ENCODE assay signal across 13 cellular contexts in the genomic region with DNA sequence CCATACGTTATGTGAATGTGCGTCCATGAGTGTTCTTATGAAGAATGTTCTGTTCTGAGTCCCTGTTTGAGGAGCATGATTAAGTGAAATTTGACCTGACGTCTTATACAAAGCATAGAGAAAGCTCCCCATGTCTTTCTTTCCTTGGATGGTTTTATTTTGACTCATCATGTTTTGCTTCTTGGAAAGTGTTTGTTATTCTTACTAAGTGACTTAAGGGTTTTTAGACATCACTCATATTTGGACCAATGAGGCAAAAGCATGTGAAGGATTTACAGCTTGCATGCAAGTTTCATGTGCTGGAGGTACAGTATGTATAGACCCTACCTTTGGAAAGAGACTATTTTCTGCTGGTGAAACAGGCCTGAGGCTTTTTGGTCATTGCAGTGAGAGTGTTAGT. TPM values are rescaled to one million over a fixed set of nuclear protein-coding genes. Genes with fewer than 3 reads are reported as not detected.
DNase-seq lines count a peak whose midpoint lies in the region; ATAC-seq and TF ChIP-seq lines count a peak whose summit lies in the region.
"Had no signal": no experiment of that assay in that cellular context is flagged by ENCODE, and none has a peak within 500 bp of the region (broad histone marks: within the 10 kb centered on the region; RNA-seq: fewer than 3 reads in every experiment).

No MANE protein-coding gene starts in this region.

- in situ Hi-C loops in brain microvascular endothelial cell (cut with HindIII; ENCODE audit: low pct_ligation_motif_present, low sequenced_read_pairs), result no loop called here

- H3K4me2 ChIP-seq in mesenchymal stem cell (ENCODE audit: low read length, poor library complexity, severe bottlenecking), result no peak overlapping the region

- WGBS in mesenchymal stem cell, result 0% methylated on average over 2 of the region's 3 CpGs

- no peak overlapping the region for H2BK12ac ChIP-seq in mesenchymal stem cell (ENCODE audit: low read length in 2 of 2)

- no peak overlapping the region for H2AFZ ChIP-seq in mesenchymal stem cell (ENCODE audit: low read depth, low read length)

- TF ChIP-seq CTCF in AG10803 (conservative IDR thresholded peaks at IDR 0.05; ENCODE audit: low read length), result no peak
- TF ChIP-seq CTCF in brain microvascular endothelial cell (IDR thresholded peaks at IDR 0.05; ENCODE audit: low read depth, low read length, missing control alignments), result no peak

- peak; percentile 62 for DNase-seq in AG10803 (ENCODE audit: low read depth)
- DNase-seq in HT1080 (ENCODE audit: low read depth), result peak; percentile 88
- DNase-seq in brain microvascular endothelial cell, result peak; percentile 74
- peak; percentile 84 for DNase-seq in mesenchymal stem cell
- DNase-seq in stimulated activated naive CD4-positive, alpha-beta T cell (lab: John Stamatoyannopoulos, UW), result no peak
- DNase-seq in RPMI8226, result no peak
- DNase-seq in activated naive CD4-positive, alpha-beta T cell treated with anti-CD3 and anti-CD28 coated beads, Interleukin-2, amount 50 U/mL, for 16 hours, result no peak
- DNase-seq: body of pancreas, gastrocnemius medialis, NCI-H2029 had no signal

- no peaks in the 10 kb centered on the region for H3K79me1 ChIP-seq in mesenchymal stem cell (replicated peaks; ENCODE audit: low read length, poor library complexity, severe bottlenecking)

- H3K4me3 ChIP-seq in AG10803 (ENCODE audit: low read length) (no peak overlapping the region), brain microvascular endothelial cell (ENCODE audit: low read depth, low read length) (no peak overlapping the region), mesenchymal stem cell (ENCODE audit: insufficient read depth in 1 of 2, low read depth in 1 of 2, low read length in 2 of 2) (no peak overlapping the region)
- H3K4me3 ChIP-seq: body of pancreas, gastrocnemius medialis, prostate gland, tibial nerve had no signal

- H4K8ac ChIP-seq in mesenchymal stem cell (ENCODE audit: low read length), result no peak overlapping the region

- H3K23ac ChIP-seq in mesenchymal stem cell (ENCODE audit: low read length in 2 of 2), result no peak overlapping the region

- no peak for ATAC-seq in esophagus mucosa
- ATAC-seq: body of pancreas, gastrocnemius medialis had no signal

- H3K18ac ChIP-seq in mesenchymal stem cell (ENCODE audit: low read depth in 1 of 2, low read length in 2 of 2), result no peak overlapping the region

- no peak overlapping the region for H3K9ac ChIP-seq in mesenchymal stem cell (ENCODE audit: low read length)

- no peak overlapping the region for H2BK15ac ChIP-seq in mesenchymal stem cell (ENCODE audit: low read depth, poor library complexity, severe bottlenecking)

- no peak overlapping the region for H2BK120ac ChIP-seq in mesenchymal stem cell (ENCODE audit: low read depth, low read length)

- no peak overlapping the region for H2AK5ac ChIP-seq in mesenchymal stem cell (ENCODE audit: low read length, severe bottlenecking)

- no peaks in the 10 kb centered on the region for H3K36me3 ChIP-seq in brain microvascular endothelial cell (replicated peaks)
- no peaks in the 10 kb centered on the region for H3K36me3 ChIP-seq in mesenchymal stem cell (ENCODE audit: control insufficient read depth in 1 of 2, insufficient read depth in 2 of 2, low read depth in 1 of 2, low read length in 2 of 2)
- H3K36me3 ChIP-seq: gastrocnemius medialis, prostate gland, tibial nerve had no signal

- peak overlapping the region; percentile 76 for H3K27ac ChIP-seq in brain microvascular endothelial cell
- H3K27ac ChIP-seq in mesenchymal stem cell (ENCODE audit: low read length, poor library complexity, severe bottlenecking), result no peak overlapping the region
- H3K27ac ChIP-seq: body of pancreas, gastrocnemius medialis, prostate gland had no signal

- H3K14ac ChIP-seq in mesenchymal stem cell (ENCODE audit: low read length in 2 of 2), result no peak overlapping the region

- no peaks in the 10 kb centered on the region for H3K9me3 ChIP-seq in mesenchymal stem cell (ENCODE audit: control insufficient read depth, low read length)
- H3K9me3 ChIP-seq: body of pancreas, gastrocnemius medialis, prostate gland, tibial nerve had no signal

- no peak overlapping the region for H4K91ac ChIP-seq in mesenchymal stem cell (ENCODE audit: low read length)

- H3K27me3 ChIP-seq in brain microvascular endothelial cell (replicated peaks) (no peaks in the 10 kb centered on the region), mesenchymal stem cell (ENCODE audit: control insufficient read depth in 1 of 2, insufficient read depth in 1 of 2, low read length in 2 of 2) (no peaks in the 10 kb centered on the region)
- H3K27me3 ChIP-seq: body of pancreas, gastrocnemius medialis, tibial nerve had no signal

- no peaks in the 10 kb centered on the region for H3K4me1 ChIP-seq in mesenchymal stem cell (ENCODE audit: control insufficient read depth, insufficient read depth, low read depth, low read length)
- H3K4me1 ChIP-seq: body of pancreas, gastrocnemius medialis, prostate gland had no signal

- no peak overlapping the region for H2BK5ac ChIP-seq in mesenchymal stem cell (ENCODE audit: low read depth, low read length, poor library complexity, severe bottlenecking)

- H3K4ac ChIP-seq in mesenchymal stem cell (ENCODE audit: low read depth in 1 of 2, low read length in 2 of 2), result no peak overlapping the region

RNA-seq across cellular contexts. Expression of a gene that starts 33.5 kb away (rescaled TPM):
- 13.1 and 15.5 TPM in 2 replicates for total RNA-seq in HT1080 (2014; rRNA removed; shearing (Covaris generic))
- polyA plus RNA-seq in HT1080 (2015; cell fraction: cytosol; rRNA removed), result 11.4 and 13.0 TPM in 2 replicates
- 15.5 and 17.5 TPM in 2 replicates for polyA plus RNA-seq in HT1080 (2015; cell fraction: nucleus; rRNA removed)
- 62.5 TPM for polyA plus RNA-seq in mesenchymal stem cell (2013, experiment 1 of 2)
- polyA plus RNA-seq in mesenchymal stem cell (2013, experiment 2 of 2), result 60.2 TPM
- total RNA-seq in esophagus mucosa, result 6.5 TPM

Comparison
In these comparisons a context has a peak if more than half of its experiments do, and no peak if none do; other contexts are left out.
1. DNase-seq: peak in AG10803 (single experiment), HT1080 (single experiment), brain microvascular endothelial cell (single experiment) and mesenchymal stem cell (single experiment); none in stimulated activated naive CD4-positive, alpha-beta T cell (0 of 6), RPMI8226 (single experiment) and activated naive CD4-positive, alpha-beta T cell treated with anti-CD3 and anti-CD28 coated beads, Interleukin-2, amount 50 U/mL, for 16 hours (single experiment).